ENCODE assay signal across 29 cellular contexts in the genomic region with DNA sequence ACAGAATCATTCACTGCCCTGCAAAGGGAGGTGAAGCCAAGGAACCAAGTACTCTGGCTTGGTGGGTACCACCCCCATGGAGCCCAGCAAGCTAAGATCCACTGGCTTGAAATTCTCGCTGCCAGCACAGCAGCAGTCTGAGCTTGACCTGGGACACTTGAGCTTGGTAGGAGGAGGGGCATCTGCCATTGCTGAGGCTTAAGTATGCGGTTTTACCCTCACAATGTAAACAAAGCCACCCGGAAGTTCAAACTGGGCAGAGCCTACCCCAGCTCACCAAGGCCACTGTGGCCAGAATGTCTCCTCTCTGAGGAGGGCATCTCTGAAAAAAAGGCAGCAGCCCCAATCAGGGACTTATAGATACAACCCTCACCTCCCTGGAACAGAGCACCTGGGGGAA.
"Had no signal": no experiment of that assay in that cellular context is flagged by ENCODE, and none has a peak within 500 bp of the region (broad histone marks: within the 10 kb centered on the region; RNA-seq: fewer than 3 reads in every experiment).

No MANE protein-coding gene starts in this region.

- FAIRE-seq: astrocyte, RCC 7860, TTC549 had no signal

- H3K27me3 ChIP-seq: adrenal gland, body of pancreas, breast epithelium, SJCRH30 had no signal

- H3K9ac ChIP-seq: KMS-11 had no signal

- H3K9me3 ChIP-seq: adrenal gland, body of pancreas, breast epithelium, SJCRH30 had no signal

- H3K4me2 ChIP-seq: KMS-11, PC-9 had no signal

- H3K27ac ChIP-seq: adrenal gland, body of pancreas, breast epithelium, KMS-11, PC-9, SJCRH30, SK-N-MC had no signal

- DNase-seq: activated CD4-positive, alpha-beta T cell treated with anti-CD3 and anti-CD28 coated beads, Interleukin-2, amount 10 ng/mL, durations not matched to agents 24 days and 14 days; activated CD4-positive, alpha-beta T cell treated with anti-CD3 and anti-CD28 coated beads, Interleukin-2, amount 50 U/mL, for 4 hours; activated CD8-positive, alpha-beta memory T cell treated with anti-CD3 and anti-CD28 coated beads, Interleukin-2, amount 50 U/mL, for 4 hours; activated gamma-delta T cell treated with Interleukin-2 at 50 U/mL for 16 hours; activated naive CD4-positive, alpha-beta T cell treated with anti-CD3 and anti-CD28 coated beads for 36 hours; activated T-cell treated with anti-CD3 and anti-CD28 coated beads for 4 hours; activated T-cell treated with anti-CD3 and anti-CD28 coated beads, Interleukin-2, amount 50 U/mL, for 4 hours; adrenal gland; body of pancreas; NCI-H1092 treated with DMSO at 0.1 percent for 48 hours; NCI-H1417; NCI-H187 treated with DMSO at 0.1 percent for 48 hours; NCI-H2081; NCI-H2171 treated with DMSO at 0.1 percent for 48 hours; NCI-H2227 treated with DMSO at 0.1 percent for 48 hours; NCI-H446; NCI-H526; NCI-H748 treated with DMSO at 0.1 percent for 48 hours; PC-9; Right ventricle myocardium superior; SJCRH30; T1000 had no signal

- H3K36me3 ChIP-seq: adrenal gland, breast epithelium, SJCRH30 had no signal

- H3K4me1 ChIP-seq: adrenal gland, body of pancreas, breast epithelium, SJCRH30 had no signal

- H2AFZ ChIP-seq: PC-9 had no signal

- ATAC-seq: activated naive CD4-positive, alpha-beta T cell treated with anti-CD3 and anti-CD28 coated beads, Interleukin-2, amount 50 U/mL, for 72 hours; activated T-cell treated with anti-CD3 and anti-CD28 coated beads, Interleukin-2, amount 50 U/mL, for 4 hours; body of pancreas had no signal

- H3K4me3 ChIP-seq: adrenal gland, body of pancreas, breast epithelium, PC-9, SJCRH30, SK-N-MC had no signal
